ENCODE assay signal across 8 cellular contexts in the genomic region with DNA sequence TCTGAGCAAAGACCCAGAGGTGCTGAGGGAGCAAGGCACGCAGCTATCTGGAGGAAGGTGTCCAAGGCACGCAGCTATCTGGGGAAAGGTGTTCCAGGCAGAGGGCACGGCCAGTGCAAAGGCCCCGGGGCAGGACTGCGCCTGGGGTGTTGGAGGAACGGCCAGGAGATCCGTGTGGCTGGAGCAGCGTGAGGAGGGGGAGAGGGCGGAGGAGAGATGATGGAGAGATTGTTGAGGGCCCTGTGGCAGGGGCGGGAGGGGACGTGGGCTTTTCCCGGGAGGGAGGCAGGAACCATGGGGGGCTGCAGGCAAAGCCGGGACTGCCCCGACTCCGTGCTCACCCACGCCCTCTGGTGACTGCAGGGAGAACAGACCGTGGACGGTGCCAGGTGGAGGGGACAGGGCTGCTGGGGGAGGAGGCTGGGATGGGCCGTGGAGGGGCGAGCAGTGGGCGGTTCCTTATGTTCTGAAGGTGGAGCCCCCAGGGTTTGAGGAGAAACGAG. TPM values are rescaled to one million over a fixed set of nuclear protein-coding genes. Genes with fewer than 3 reads are reported as not detected.
DNase-seq lines count a peak whose midpoint lies in the region; ATAC-seq, FAIRE-seq and TF ChIP-seq lines count a peak whose summit lies in the region.

No MANE protein-coding gene starts in this region.

- H3K27me3 ChIP-seq in SU-DHL-6 (ENCODE audit: low read length): no peaks in the 10 kb centered on the region
- H3K27me3 ChIP-seq in adipocyte (replicated peaks; ENCODE audit: control insufficient read depth, insufficient read depth, low read length): no peaks in the 10 kb centered on the region

- DNase-seq in A549 (ENCODE audit: low read depth in 1 of 2, low spot score in 1 of 2) (peak; percentile 45 to 55), GM19239 (ENCODE audit: insufficient read length, low spot score) (peak; percentile 88), adipocyte (ENCODE audit: low read depth) (peak; percentile 69), iPS-NIHi7 (ENCODE audit: extremely low spot score) (peak; percentile 93), NCI-H2029 (lab: John Stamatoyannopoulos, UW) (no peak)
- DNase-seq in stimulated activated CD4-positive, alpha-beta T cell treated with anti-CD3 and anti-CD28 coated beads, Interleukin-4, amount 100 ng/mL, for 4 hours: peak; percentile 53 to 60

- peak; percentile 23 to 30; a peak in 1 of 5 replicates for TF ChIP-seq RAD21 in A549 (conservative IDR thresholded peaks at IDR 0.05 in 1 of 2, IDR thresholded peaks at IDR 0.05 in 1 of 2)

- H3K9me3 ChIP-seq in A549 (no peaks in the 10 kb centered on the region), SU-DHL-6 (ENCODE audit: insufficient read depth, low read length) (no peaks in the 10 kb centered on the region), adipocyte (ENCODE audit: control insufficient read depth, low read length) (no peaks in the 10 kb centered on the region)

- H3K27ac ChIP-seq in A549 (peak overlapping the region in 1 of 2 experiments; percentile 56; a peak in 2 of 6 replicates), SU-DHL-6 (ENCODE audit: low read depth, low read length) (no peak overlapping the region)

- POLR2A ChIA-PET in A549 (lab: Yijun Ruan, JAX): no interaction called here

- H2AFZ ChIP-seq in SU-DHL-6 (ENCODE audit: low read depth, low read length, severe bottlenecking): no peak overlapping the region

- H4K20me1 ChIP-seq in SU-DHL-6 (ENCODE audit: low read depth, low read length): no peaks in the 10 kb centered on the region

- H3K9ac ChIP-seq in SU-DHL-6 (ENCODE audit: low read length) (no peak overlapping the region), adipocyte (ENCODE audit: low read length) (no peak overlapping the region)

- H3K79me2 ChIP-seq in SU-DHL-6 (ENCODE audit: insufficient read depth, low read length): no peaks in the 10 kb centered on the region

- no peaks in the 10 kb centered on the region for H3K36me3 ChIP-seq in SU-DHL-6 (ENCODE audit: low read length)
- peaks cover 15% of the 10 kb centered on the region for H3K36me3 ChIP-seq in adipocyte (ENCODE audit: control insufficient read depth, insufficient read depth, low read length, severe bottlenecking)

- no peak for TF ChIP-seq EP300 in A549 (IDR thresholded peaks at IDR 0.05)

- H3F3A ChIP-seq in SU-DHL-6 (ENCODE audit: insufficient read depth): no peaks in the 10 kb centered on the region

- CTCF ChIA-PET in A549 (lab: Yijun Ruan, JAX): interaction anchor here (0.7 to 1.6 kb wide), 11 partner anchors 12 to 153 kb away, joined by 3 to 5 read pairs (median 4); no protein-coding TSS in a partner anchor

- TF ChIP-seq CTCF in A549 (IDR thresholded peaks at IDR 0.05) (peak; percentile 35; the same call in 2 of the 3 replicates), SU-DHL-6 (IDR thresholded peaks at IDR 0.05; ENCODE audit: insufficient read depth, low read length, poor library complexity, severe bottlenecking) (peak; percentile 55)

- no peak for TF ChIP-seq POLR2A in A549 (IDR thresholded peaks at IDR 0.05; ENCODE audit: low read length)

- 0 out of 3 replicates have a peak, but pooled peaks cover 4% of the 10 kb centered on the region for H3K4me1 ChIP-seq in A549
- no peaks in the 10 kb centered on the region for H3K4me1 ChIP-seq in adipocyte (ENCODE audit: control insufficient read depth, insufficient read depth, low read length)

- H3K9me2 ChIP-seq in SU-DHL-6 (replicated peaks; ENCODE audit: insufficient read depth, low read length): no peaks in the 10 kb centered on the region

- H3K4me3 ChIP-seq in A549: no peak overlapping the region
- no peak overlapping the region for H3K4me3 ChIP-seq in SU-DHL-6 (ENCODE audit: insufficient read depth, low read length, poor library complexity, severe bottlenecking)
- no peak overlapping the region for H3K4me3 ChIP-seq in adipocyte (ENCODE audit: low read length)

- ATAC-seq in A549 (peak; percentile 53 to 79; a peak in 4 of 6 replicates), GM21723 (IDR thresholded peaks at IDR 0.05; ENCODE audit: unreplicated experiment) (no peak)

- FAIRE-seq in A549 (lab: Jason Lieb, UNC) (no peak), GM19239 (lab: Jason Lieb, UNC) (no peak)

- 54% methylated on average over 22 of the region's 22 CpGs for WGBS in A549 (ENCODE audit: missing lambda C conversion rate)

- H3K4me2 ChIP-seq in A549: no peak overlapping the region
- H3K4me2 ChIP-seq in SU-DHL-6 (ENCODE audit: low read depth, low read length, poor library complexity, severe bottlenecking): no peak overlapping the region

TF ChIP-seq in A549, 52 proteins besides CTCF, POLR2A, EP300 and RAD21:
- TF ChIP-seq SMC3 (IDR thresholded peaks at IDR 0.05): peak; percentile 43; the same call in 2 of the 3 replicates
- TF ChIP-seq KDM1A (IDR thresholded peaks at IDR 0.05; ENCODE audit: low read depth): no peak; the same call in 1 of the 2 replicates

RNA-seq across cellular contexts. Expression of a gene that starts 13.3 kb away (rescaled TPM):
- 38.3 and 46.5 TPM in 2 replicates for polyA plus RNA-seq in A549 (2011; rRNA removed)
- 44.9 and 58.4 TPM in 2 replicates for polyA plus RNA-seq in A549 (2012; cell fraction: cytosol; rRNA removed)
- polyA plus RNA-seq in A549 (2012; cell fraction: nucleus; rRNA removed): 75.9 and 95.3 TPM in 2 replicates
- 56.9 to 62.7 TPM (median 61.4 TPM) in 3 replicates for polyA plus RNA-seq in A549 (2017; fragmentation: RNase III; extraction: RNeasy Plus Mini Kit Qiagen cat#74134 plus additional on column Dnase treatment)
- 43.2 and 57.3 TPM in 2 replicates for polyA minus RNA-seq in A549 (2011; rRNA and poly(A)+ RNA removed)

RNA-seq across cellular contexts. Expression of a gene that starts 28.9 kb away (rescaled TPM):
- polyA plus RNA-seq in A549 (2011; rRNA removed) (2.0 and 3.0 TPM in 2 replicates), A549 (2017; fragmentation: RNase III; extraction: RNeasy Plus Mini Kit Qiagen cat#74134 plus additional on column Dnase treatment) (11.4 to 17.5 TPM (median 15.7 TPM) in 3 replicates)
- 5.4 and 7.0 TPM in 2 replicates for polyA plus RNA-seq in A549 (2012; cell fraction: cytosol; rRNA removed)
- 8.5 and 8.8 TPM in 2 replicates for polyA plus RNA-seq in A549 (2012; cell fraction: nucleus; rRNA removed)
- 2.2 and 3.7 TPM in 2 replicates for polyA minus RNA-seq in A549 (2011; rRNA and poly(A)+ RNA removed)

RNA-seq across cellular contexts. Expression of a gene that starts 42.4 kb away (rescaled TPM):
- 0.10 TPM in 1 of 2 replicates, not detected in the other for polyA plus RNA-seq in A549 (2011; rRNA removed)
- 0.06 and 0.11 TPM in 2 replicates for polyA plus RNA-seq in A549 (2012; cell fraction: cytosol; rRNA removed)
- polyA plus RNA-seq in A549 (2012; cell fraction: nucleus; rRNA removed): 0.10 TPM in 1 of 2 replicates, not detected in the other
- polyA plus RNA-seq in A549 (2017; fragmentation: RNase III; extraction: RNeasy Plus Mini Kit Qiagen cat#74134 plus additional on column Dnase treatment): not detected in 3 replicates
- polyA minus RNA-seq in A549 (2011; rRNA and poly(A)+ RNA removed): not detected in 2 replicates

RNA-seq across cellular contexts. Expression of a gene that starts 59.6 kb away (rescaled TPM):
- 144 and 207 TPM in 2 replicates for polyA plus RNA-seq in A549 (2011; rRNA removed)
- 326 and 379 TPM in 2 replicates for polyA plus RNA-seq in A549 (2012; cell fraction: cytosol; rRNA removed)
- polyA plus RNA-seq in A549 (2012; cell fraction: nucleus; rRNA removed): 472 and 807 TPM in 2 replicates
- polyA plus RNA-seq in A549 (2017; fragmentation: RNase III; extraction: RNeasy Plus Mini Kit Qiagen cat#74134 plus additional on column Dnase treatment): 264 to 299 TPM (median 285 TPM) in 3 replicates
- 224 and 254 TPM in 2 replicates for polyA minus RNA-seq in A549 (2011; rRNA and poly(A)+ RNA removed)
